Comparison of ENCODE assay signal across 11 cellular contexts in the genomic region with DNA sequence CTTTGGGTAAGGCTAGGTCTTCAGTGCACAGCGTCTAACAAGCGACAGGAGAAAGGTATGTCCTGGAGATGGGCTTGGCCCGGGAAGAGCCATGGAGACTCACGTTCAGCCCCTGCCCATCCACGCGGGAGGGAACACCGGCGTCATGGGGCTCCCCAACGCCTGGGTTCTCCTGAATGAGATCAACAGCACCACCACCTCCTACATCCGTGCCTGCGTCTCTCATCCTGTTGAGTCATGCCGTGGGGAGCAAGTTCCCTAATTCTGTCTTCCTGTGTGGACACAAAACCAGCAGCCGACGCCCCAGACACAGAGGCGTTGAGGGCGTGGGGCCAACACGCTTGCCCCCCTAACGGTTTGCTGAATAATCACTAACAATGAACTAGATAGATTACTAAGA. TPM values are rescaled to one million over a fixed set of nuclear protein-coding genes. Genes with fewer than 3 reads are reported as not detected.
A peak's percentile ranks its signal among the peaks of the same experiment; 100 is the strongest.
DNase-seq lines count a peak whose midpoint lies in the region; ATAC-seq and TF ChIP-seq lines count a peak whose summit lies in the region.
"Had no signal": no experiment of that assay in that cellular context is flagged by ENCODE, and none has a peak within 500 bp of the region (broad histone marks: within the 10 kb centered on the region; RNA-seq: fewer than 3 reads in every experiment).

No MANE protein-coding gene starts in this region.

- intact Hi-C loops in dorsolateral prefrontal cortex (cut with DNase I) = no loop called here

- H3K4me1 ChIP-seq in BLaER1 treated with 17β-estradiol and CSF1 and Interleukin-3, amounts not matched to agents 10 nM and 100 nM = peaks cover 0 to 48% (median 28%) of the 10 kb centered on the region in 10 experiments; a peak in 16 of 20 replicates
- H3K4me1 ChIP-seq in trophoblast cell (ENCODE audit: control insufficient read depth in 1 of 2, insufficient read depth in 2 of 2, low read length in 2 of 2) (no peaks in the 10 kb centered on the region), mesendoderm (ENCODE audit: control insufficient read depth, low read depth, low read length) (no peaks in the 10 kb centered on the region)
- H3K4me1 ChIP-seq: SJSA1 had no signal

- H2AK5ac ChIP-seq in trophoblast cell (ENCODE audit: low read length) (no peak overlapping the region), mesendoderm (ENCODE audit: low read length) (no peak overlapping the region)

- H3K36me3 ChIP-seq in BLaER1 treated with 17β-estradiol and CSF1 and Interleukin-3, amounts not matched to agents 10 nM and 100 nM = no peaks in the 10 kb centered on the region
- H3K36me3 ChIP-seq in trophoblast cell (ENCODE audit: control insufficient read depth in 1 of 2, insufficient read depth in 2 of 2, low read length in 2 of 2) (peaks cover 0 to 3% of the 10 kb centered on the region in 2 experiments), mesendoderm (ENCODE audit: control insufficient read depth, insufficient read depth, low read length) (no peaks in the 10 kb centered on the region)
- H3K36me3 ChIP-seq: SJSA1 had no signal

- no peaks in the 10 kb centered on the region for H3K79me2 ChIP-seq in trophoblast cell (ENCODE audit: control insufficient read depth, insufficient read depth, low read length, poor library complexity)
- H3K79me2 ChIP-seq in mesendoderm (ENCODE audit: control insufficient read depth, insufficient read depth, low read length) = no peaks in the 10 kb centered on the region

- H3K27me3 ChIP-seq in BLaER1 treated with 17β-estradiol and CSF1 and Interleukin-3, amounts not matched to agents 10 nM and 100 nM = no peaks in the 10 kb centered on the region
- H3K27me3 ChIP-seq in dorsolateral prefrontal cortex (no peaks in the 10 kb centered on the region), trophoblast cell (ENCODE audit: insufficient read depth, low read length) (no peaks in the 10 kb centered on the region), mesendoderm (ENCODE audit: insufficient read depth, low read length, poor library complexity) (no peaks in the 10 kb centered on the region)
- H3K27me3 ChIP-seq: SJSA1 had no signal

- peak overlapping the region in 5 of 11 experiments; percentile 24 to 68 (median 53); a peak in 7 of 22 replicates for H3K9ac ChIP-seq in BLaER1 treated with 17β-estradiol and CSF1 and Interleukin-3, amounts not matched to agents 10 nM and 100 nM
- no peak overlapping the region for H3K9ac ChIP-seq in trophoblast cell (ENCODE audit: low read length)
- H3K9ac ChIP-seq in mesendoderm (ENCODE audit: low read length) = no peak overlapping the region

- no peak for ATAC-seq in HG02884 (IDR thresholded peaks at IDR 0.05; ENCODE audit: unreplicated experiment)
- ATAC-seq in HG02763 (IDR thresholded peaks at IDR 0.05; ENCODE audit: unreplicated experiment) = no peak
- ATAC-seq: naive thymus-derived CD8-positive, alpha-beta T cell had no signal

- no peak overlapping the region for H3K14ac ChIP-seq in trophoblast cell (ENCODE audit: low read length)

- H3K4me2 ChIP-seq in BLaER1 treated with 17β-estradiol and CSF1 and Interleukin-3, amounts not matched to agents 10 nM and 100 nM = peak overlapping the region in 8 of 11 experiments; percentile 51 to 81 (median 74); a peak in 16 of 22 replicates
- no peak overlapping the region for H3K4me2 ChIP-seq in trophoblast cell (ENCODE audit: low read length)
- no peak overlapping the region for H3K4me2 ChIP-seq in mesendoderm (ENCODE audit: low read length)

- H4K5ac ChIP-seq in mesendoderm (ENCODE audit: low read length) = no peak overlapping the region

- H3K4me3 ChIP-seq in BLaER1 treated with 17β-estradiol and CSF1 and Interleukin-3, amounts not matched to agents 10 nM and 100 nM = peak overlapping the region in 2 of 10 experiments; percentile 42 to 48; a peak in 3 of 20 replicates
- H3K4me3 ChIP-seq in dorsolateral prefrontal cortex = no peak overlapping the region
- no peak overlapping the region for H3K4me3 ChIP-seq in trophoblast cell (ENCODE audit: low read depth, low read length)
- no peak overlapping the region for H3K4me3 ChIP-seq in mesendoderm (ENCODE audit: low read length)
- H3K4me3 ChIP-seq: SJSA1 had no signal

- no CpG with 5 or more reads among the region's 18 CpGs for WGBS in trophoblast cell (ENCODE audit: extremely low coverage, insufficient coverage, insufficient read length)
- WGBS in mesendoderm (ENCODE audit: extremely low coverage, insufficient coverage, low lambda C conversion rate) = no CpG with 5 or more reads among the region's 18 CpGs

- H2BK120ac ChIP-seq in trophoblast cell (ENCODE audit: insufficient read depth, low read length, poor library complexity) = no peak overlapping the region
- no peak overlapping the region for H2BK120ac ChIP-seq in mesendoderm (ENCODE audit: low read depth, low read length)

- H4K12ac ChIP-seq in trophoblast cell (ENCODE audit: low read depth, low read length) = no peak overlapping the region

- TF ChIP-seq CTCF in dorsolateral prefrontal cortex (IDR thresholded peaks at IDR 0.05 in 54 of 56, conservative IDR thresholded peaks at IDR 0.05 in 2 of 56; ENCODE audit: low read depth in 1 of 56, partially characterized antibody in 56 of 56) = no peak

- no peak overlapping the region for H3K56ac ChIP-seq in mesendoderm (ENCODE audit: low read length)

- H2AFZ ChIP-seq in trophoblast cell (ENCODE audit: insufficient read depth, low read length, poor library complexity) = no peak overlapping the region

- H3K23ac ChIP-seq in trophoblast cell (ENCODE audit: low read length) = no peak overlapping the region
- H3K23ac ChIP-seq in mesendoderm (ENCODE audit: low read length) = no peak overlapping the region

- H3K18ac ChIP-seq in trophoblast cell (ENCODE audit: low read length) (no peak overlapping the region), mesendoderm (ENCODE audit: low read length) (no peak overlapping the region)

- H3K9me3 ChIP-seq in BLaER1 treated with 17β-estradiol and CSF1 and Interleukin-3, amounts not matched to agents 10 nM and 100 nM (replicated peaks in 1 of 11) = peaks cover 0 to 32% (median 8%) of the 10 kb centered on the region in 11 experiments; a peak in 12 of 22 replicates
- H3K9me3 ChIP-seq in trophoblast cell (ENCODE audit: insufficient read depth, low read depth, low read length) = no peaks in the 10 kb centered on the region
- H3K9me3 ChIP-seq: SJSA1 had no signal

- H4K8ac ChIP-seq in trophoblast cell (ENCODE audit: low read depth, low read length) (no peak overlapping the region), mesendoderm (ENCODE audit: low read depth, low read length) (no peak overlapping the region)

- no peak overlapping the region for H4K91ac ChIP-seq in trophoblast cell (ENCODE audit: low read depth, low read length)

- H3K4ac ChIP-seq in trophoblast cell (ENCODE audit: low read depth, low read length) (no peak overlapping the region), mesendoderm (ENCODE audit: low read depth, low read length) (no peak overlapping the region)

- H3K27ac ChIP-seq in BLaER1 treated with 17β-estradiol and CSF1 and Interleukin-3, amounts not matched to agents 10 nM and 100 nM = peak overlapping the region in 10 of 11 experiments; percentile 1 to 91 (median 68); a peak in 18 of 22 replicates
- no peak overlapping the region for H3K27ac ChIP-seq in dorsolateral prefrontal cortex
- H3K27ac ChIP-seq in trophoblast cell (ENCODE audit: low read depth, low read length) = no peak overlapping the region
- H3K27ac ChIP-seq in mesendoderm (ENCODE audit: low read depth, low read length) = no peak overlapping the region
- H3K27ac ChIP-seq: SJSA1 had no signal

- H4K20me1 ChIP-seq in BLaER1 treated with 17β-estradiol and CSF1 and Interleukin-3, amounts not matched to agents 10 nM and 100 nM = no peaks in the 10 kb centered on the region

- no peaks in the 10 kb centered on the region for H3K79me1 ChIP-seq in trophoblast cell (ENCODE audit: low read length)
- no peaks in the 10 kb centered on the region for H3K79me1 ChIP-seq in mesendoderm (ENCODE audit: low read length)

- H2BK15ac ChIP-seq in mesendoderm (replicated peaks; ENCODE audit: low read depth) = no peak overlapping the region

- DNase-seq in OCI-M1 (lab: John Stamatoyannopoulos, UW) = peak; percentile 20
- DNase-seq in dorsolateral prefrontal cortex = peak in 6 of 10 donors; percentile 43 to 66 (median 54)
- peak; percentile 33 to 48 for DNase-seq in trophoblast cell
- DNase-seq in DMS79 (lab: John Stamatoyannopoulos, UW) = no peak
- no peak for DNase-seq in mesendoderm
- DNase-seq: foreskin fibroblast had no signal

- no peak overlapping the region for H2BK5ac ChIP-seq in trophoblast cell (ENCODE audit: low read depth, low read length, poor library complexity)
- H2BK5ac ChIP-seq in mesendoderm (ENCODE audit: low read length) = no peak overlapping the region

- H2BK12ac ChIP-seq in trophoblast cell (ENCODE audit: low read length) = no peak overlapping the region

RNA-seq across cellular contexts. Expression of a gene that starts 20.1 kb away (rescaled TPM):
- 1 to 10 TPM in 99 of 120 experiments, under 1 TPM in 21; 0.29 to 8.8 (median 2.0) TPM for total RNA-seq in dorsolateral prefrontal cortex
- 0.26 and 0.29 TPM in 2 replicates for polyA plus RNA-seq in trophoblast cell (2013)
- 0.07 TPM for polyA plus RNA-seq in mesendoderm (2013, experiment 1 of 2)
- 0.03 TPM for polyA plus RNA-seq in mesendoderm (2013, experiment 2 of 2)
- total RNA-seq: SJSA1 had no signal

RNA-seq across cellular contexts. Expression of a gene that starts 47.9 kb away (rescaled TPM):
- total RNA-seq in dorsolateral prefrontal cortex = 10 to 100 TPM in 42 of 120 experiments, 1 to 10 TPM in 78; 1.8 to 21.7 (median 7.9) TPM
- polyA plus RNA-seq in trophoblast cell (2013) = 38.6 and 43.2 TPM in 2 replicates
- polyA plus RNA-seq in mesendoderm (2013, experiment 1 of 2) = 1.6 TPM
- polyA plus RNA-seq in mesendoderm (2013, experiment 2 of 2) = 1.6 TPM
- total RNA-seq: SJSA1 had no signal

Comparison
In these comparisons a context has a peak if more than half of its experiments do, and no peak if none do; other contexts are left out.
1. H3K27ac ChIP-seq: peak in BLaER1 treated with 17β-estradiol and CSF1 and Interleukin-3, amounts not matched to agents 10 nM and 100 nM (10 of 11); none in dorsolateral prefrontal cortex (0 of 59), trophoblast cell (single experiment) and mesendoderm (single experiment).
2. H3K4me2 ChIP-seq: peak in BLaER1 treated with 17β-estradiol and CSF1 and Interleukin-3, amounts not matched to agents 10 nM and 100 nM (8 of 11); none in trophoblast cell (single experiment) and mesendoderm (single experiment).
3. DNase-seq: peak in OCI-M1 (single experiment), dorsolateral prefrontal cortex (6 of 10) and trophoblast cell (2 of 2); none in DMS79 (single experiment) and mesendoderm (single experiment).